ENCODE assay signal across 18 cellular contexts in genomic region chr13:27928353-27928804, GRCh38. TPM values are rescaled to one million over a fixed set of nuclear protein-coding genes. Genes with fewer than 3 reads are reported as not detected.
DNase-seq lines count a peak whose midpoint lies in the region; ATAC-seq and TF ChIP-seq lines count a peak whose summit lies in the region.
"Had no signal": no experiment of that assay in that cellular context is flagged by ENCODE, and none has a peak within 500 bp of the region (broad histone marks: within the 10 kb centered on the region; RNA-seq: fewer than 3 reads in every experiment).

No MANE protein-coding gene starts in this region.

- H3K4me3 ChIP-seq in endocrine pancreas (ENCODE audit: control insufficient read depth, insufficient read depth, low read length): no peak overlapping the region
- H3K4me3 ChIP-seq in muscle layer of duodenum (ENCODE audit: low read depth in 1 of 2, low read length in 2 of 2): no peak overlapping the region
- H3K4me3 ChIP-seq: HAP-1 had no signal

- no peak overlapping the region for H2BK15ac ChIP-seq in H9 (ENCODE audit: low read depth, low read length)

- no peaks in the 10 kb centered on the region for H3K9me3 ChIP-seq in H9 (ENCODE audit: control insufficient read depth, low read depth, low read length)
- no peaks in the 10 kb centered on the region for H3K9me3 ChIP-seq in endocrine pancreas (ENCODE audit: control insufficient read depth, low read length)
- no peaks in the 10 kb centered on the region for H3K9me3 ChIP-seq in muscle layer of duodenum (ENCODE audit: control insufficient read depth in 1 of 2, low read length in 2 of 2)

- H3K9ac ChIP-seq in H9 (ENCODE audit: extremely low read depth, insufficient read length, low read length): no peak overlapping the region
- peak overlapping the region; percentile 66 for H3K9ac ChIP-seq in endocrine pancreas (ENCODE audit: control insufficient read depth, insufficient read depth, low read length)

- no peak overlapping the region for H2BK12ac ChIP-seq in H9 (ENCODE audit: insufficient read length, low read depth, low read length)

- no peak overlapping the region for H2BK120ac ChIP-seq in H9 (ENCODE audit: low read depth, low read length, poor library complexity, severe bottlenecking)

- no peak overlapping the region; a peak in 1 of 7 replicates for H3K27ac Mint-ChIP-seq in H9
- peak overlapping the region; percentile 87 for H3K27ac Mint-ChIP-seq in stimulated activated naive B cell treated with anti-CD40 and anti-IgM and Interleukin-4, amounts not matched to agents 10 μg/mL and 1 μg/mL and 100 μg/mL, for 72 hours
- H3K27ac Mint-ChIP-seq: CD4-positive, CD25-positive, alpha-beta regulatory T cell had no signal

- no peak overlapping the region for H2AFZ ChIP-seq in H9 (ENCODE audit: low read length)

- H2AK5ac ChIP-seq in H9 (ENCODE audit: insufficient read length, low read length): no peak overlapping the region

- ATAC-seq in stimulated activated naive B cell treated with anti-CD40 and anti-IgM and Interleukin-4, amounts not matched to agents 10 μg/mL and 1 μg/mL and 100 μg/mL, for 72 hours (replicated peaks): no peak
- no peak for ATAC-seq in HG02571 (IDR thresholded peaks at IDR 0.05; ENCODE audit: unreplicated experiment)
- no peak for ATAC-seq in sciatic nerve

- H3K27ac ChIP-seq in H9 (ENCODE audit: insufficient read length, low read depth, low read length) (no peak overlapping the region), muscle layer of duodenum (ENCODE audit: low read length) (peak overlapping the region; percentile 47)
- H3K27ac ChIP-seq: RWPE1 had no signal

- no peak overlapping the region for H3K18ac ChIP-seq in H9 (ENCODE audit: insufficient read length, low read depth, low read length)

- no peak overlapping the region for H2BK20ac ChIP-seq in H9 (ENCODE audit: low read depth, low read length, poor library complexity, severe bottlenecking)

- H3K27me3 Mint-ChIP-seq in H9 (ENCODE audit: low read depth): peaks cover 98% of the 10 kb centered on the region
- H3K27me3 Mint-ChIP-seq in stimulated activated naive B cell treated with anti-CD40 and anti-IgM and Interleukin-4, amounts not matched to agents 10 μg/mL and 1 μg/mL and 100 μg/mL, for 72 hours: peaks cover 87 to 90% of the 10 kb centered on the region in 2 donors

- no peak for TF ChIP-seq CTCF in H9 (conservative IDR thresholded peaks at IDR 0.05)

- H3K9me3 Mint-ChIP-seq in H9: peaks cover 4 to 5% of the 10 kb centered on the region in 2 experiments; a peak in 4 of 5 replicates
- peaks cover 6 to 7% of the 10 kb centered on the region in 2 donors for H3K9me3 Mint-ChIP-seq in stimulated activated naive B cell treated with anti-CD40 and anti-IgM and Interleukin-4, amounts not matched to agents 10 μg/mL and 1 μg/mL and 100 μg/mL, for 72 hours

- H3K79me1 ChIP-seq in H9 (ENCODE audit: insufficient read depth, low read depth, low read length, poor library complexity, severe bottlenecking): no peaks in the 10 kb centered on the region

- H3K4ac ChIP-seq in H9 (ENCODE audit: low read depth, low read length): no peak overlapping the region

- no peak overlapping the region for H4K5ac ChIP-seq in H9 (ENCODE audit: insufficient read length, low read depth, low read length)

- H3K79me2 ChIP-seq in H9 (ENCODE audit: insufficient read depth, low read length): no peaks in the 10 kb centered on the region

- H3K14ac ChIP-seq in H9 (ENCODE audit: insufficient read depth, low read length): no peak overlapping the region; the same call in 1 of the 2 replicates

- H3K36me3 Mint-ChIP-seq in H9 (ENCODE audit: insufficient read depth in 1 of 3, low read depth in 3 of 3): peaks cover 0 to 2% (median 0%) of the 10 kb centered on the region in 3 experiments; a peak in 1 of 7 replicates
- H3K36me3 Mint-ChIP-seq in stimulated activated naive B cell treated with anti-CD40 and anti-IgM and Interleukin-4, amounts not matched to agents 10 μg/mL and 1 μg/mL and 100 μg/mL, for 72 hours: peaks cover 0 to 15% of the 10 kb centered on the region in 2 donors

- no peak overlapping the region for H3K23ac ChIP-seq in H9 (ENCODE audit: insufficient read length, low read depth, low read length)

- H3K36me3 ChIP-seq in endocrine pancreas (ENCODE audit: control insufficient read depth, insufficient read depth, low read length) (peaks cover 11% of the 10 kb centered on the region), muscle layer of duodenum (ENCODE audit: control insufficient read depth in 1 of 2, insufficient read depth in 2 of 2, low read length in 2 of 2) (no peaks in the 10 kb centered on the region)
- H3K36me3 ChIP-seq: HAP-1 had no signal

- H2BK5ac ChIP-seq in H9 (ENCODE audit: insufficient read length, low read length): no peak overlapping the region

- H3K4me1 Mint-ChIP-seq in H9: peaks cover 4 to 29% of the 10 kb centered on the region in 2 experiments
- H3K4me1 Mint-ChIP-seq in stimulated activated naive B cell treated with anti-CD40 and anti-IgM and Interleukin-4, amounts not matched to agents 10 μg/mL and 1 μg/mL and 100 μg/mL, for 72 hours: peaks cover 25 to 27% of the 10 kb centered on the region in 2 donors

- H4K8ac ChIP-seq in H9 (replicated peaks; ENCODE audit: insufficient read length, low read depth, low read length): no peak overlapping the region

- no CpG with 5 or more reads among the region's 26 CpGs for WGBS in H9 (ENCODE audit: extremely low coverage, insufficient read length, low lambda C conversion rate)

- peak overlapping the region; percentile 35 for H3K4me2 ChIP-seq in H9 (ENCODE audit: insufficient read depth, insufficient read length, low read length)

- peak overlapping the region in 1 of 2 experiments; percentile 41; a peak in 1 of 5 replicates for H3K4me3 Mint-ChIP-seq in H9
- H3K4me3 Mint-ChIP-seq in stimulated activated naive B cell treated with anti-CD40 and anti-IgM and Interleukin-4, amounts not matched to agents 10 μg/mL and 1 μg/mL and 100 μg/mL, for 72 hours: peak overlapping the region in 1 of 2 donors; percentile 57

- H3K27me3 ChIP-seq in H9 (ENCODE audit: insufficient read depth, low read length): peaks cover 87% of the 10 kb centered on the region
- no peaks in the 10 kb centered on the region for H3K27me3 ChIP-seq in endocrine pancreas (ENCODE audit: control insufficient read depth, insufficient read depth, low read length)
- peaks cover 46% of the 10 kb centered on the region for H3K27me3 ChIP-seq in muscle layer of duodenum (ENCODE audit: low read depth, low read length)

- intact Hi-C loops in sciatic nerve (cut with DNase I): no loop called here

- H4K91ac ChIP-seq in H9 (ENCODE audit: insufficient read length, low read depth, low read length): no peak overlapping the region

- no peaks in the 10 kb centered on the region for H3K23me2 ChIP-seq in H9 (ENCODE audit: insufficient read length, low read depth, low read length, poor library complexity, severe bottlenecking)

- no peak overlapping the region for H3K56ac ChIP-seq in H9 (ENCODE audit: insufficient read length, low read depth, low read length)

- no peaks in the 10 kb centered on the region for H4K20me1 ChIP-seq in H9 (ENCODE audit: control insufficient read depth, insufficient read depth, insufficient read length)

- no peak overlapping the region for H3T11ph ChIP-seq in H9 (ENCODE audit: low read length)

- DNase-seq in H9: no peak
- no peak for DNase-seq in stimulated activated naive B cell treated with anti-CD40 and anti-IgM and Interleukin-4, amounts not matched to agents 10 μg/mL and 1 μg/mL and 100 μg/mL, for 72 hours
- no peak for DNase-seq in putamen (ENCODE audit: low spot score)
- DNase-seq in sciatic nerve (ENCODE audit: low spot score): no peak
- DNase-seq: CD4-positive, CD25-positive, alpha-beta regulatory T cell; EL; NCI-H1417; NCI-H187 treated with DMSO at 0.1 percent for 48 hours; NCI-H345; NCI-H526 treated with DMSO at 0.1 percent for 48 hours had no signal

- H3K4me1 ChIP-seq in H9 (ENCODE audit: insufficient read depth, low read length) (no peaks in the 10 kb centered on the region), endocrine pancreas (ENCODE audit: control insufficient read depth, insufficient read depth, low read length) (no peaks in the 10 kb centered on the region), muscle layer of duodenum (ENCODE audit: control insufficient read depth in 1 of 2, insufficient read depth in 2 of 2, low read length in 2 of 2) (peaks cover 0 to 24% of the 10 kb centered on the region in 2 donors)
- H3K4me1 ChIP-seq: HAP-1 had no signal

RNA-seq across cellular contexts. Expression of gene PDX1, which starts 8.6 kb away (rescaled TPM):
- total RNA-seq in H9 (2021): not detected in 2 replicates
- total RNA-seq in sciatic nerve: not detected
- total RNA-seq: CD4-positive, CD25-positive, alpha-beta regulatory T cell; HT1080; LHCN-M2; OCI-LY7 had no signal

RNA-seq across cellular contexts. Expression of gene CDX2, which starts 40.7 kb away (rescaled TPM):
- total RNA-seq in H9 (2021) (not detected in 2 replicates), sciatic nerve (not detected)
- total RNA-seq: CD4-positive, CD25-positive, alpha-beta regulatory T cell; HT1080; LHCN-M2; OCI-LY7 had no signal
